1 cellular context compared by ENCODE assay signal in genomic region chr10:101569838-101570763, GRCh38.
TF ChIP-seq lines count a peak whose summit lies in the region.

No MANE protein-coding gene starts in this region.

TF ChIP-seq in HepG2, 621 proteins besides CTCF, POLR2A, EP300 and RAD21 (continued from another document):
- TF ChIP-seq ARID4A (CRISPR knock-in tag; IDR thresholded peaks at IDR 0.05; ENCODE audit: borderline replicate concordance) (0 out of 2 replicates have a peak, but pooled peaks have one; percentile 27), RFXANK (CRISPR knock-in tag; IDR thresholded peaks at IDR 0.05) (no peak), SP4 (CRISPR knock-in tag; IDR thresholded peaks at IDR 0.05) (0 out of 2 replicates have a peak, but pooled peaks have one; percentile 51), ZNF777 (CRISPR knock-in tag; IDR thresholded peaks at IDR 0.05) (peak; percentile 82), DMAP1 (CRISPR knock-in tag; IDR thresholded peaks at IDR 0.05) (0 out of 2 replicates have a peak, but pooled peaks have one; percentile 21), ZSCAN12 (CRISPR knock-in tag; IDR thresholded peaks at IDR 0.05) (no peak), ZNF138 (CRISPR knock-in tag; IDR thresholded peaks at IDR 0.05; ENCODE audit: low read depth) (no peak), BCLAF1 (IDR thresholded peaks at IDR 0.05) (no peak), UBTF (CRISPR knock-in tag; IDR thresholded peaks at IDR 0.05) (no peak), ZFP91 (CRISPR knock-in tag; IDR thresholded peaks at IDR 0.05; ENCODE audit: borderline replicate concordance) (0 out of 2 replicates have a peak, but pooled peaks have one; percentile 40), BHLHE40 (IDR thresholded peaks at IDR 0.05; ENCODE audit: low read length) (no peak), PLSCR1 (CRISPR knock-in tag; IDR thresholded peaks at IDR 0.05; ENCODE audit: borderline replicate concordance) (no peak), ZNF674 (CRISPR knock-in tag; IDR thresholded peaks at IDR 0.05; ENCODE audit: low read depth) (peak; percentile 43; the same call in 1 of the 2 replicates), ZNF296 (CRISPR knock-in tag; conservative IDR thresholded peaks at IDR 0.05) (no peak), ZNF550 (CRISPR knock-in tag; IDR thresholded peaks at IDR 0.05; ENCODE audit: borderline replicate concordance) (no peak), ZNF263 (CRISPR knock-in tag; IDR thresholded peaks at IDR 0.05) (0 out of 2 replicates have a peak, but pooled peaks have one; percentile 48), THAP8 (CRISPR knock-in tag; IDR thresholded peaks at IDR 0.05; ENCODE audit: borderline replicate concordance) (no peak), KDM5A (IDR thresholded peaks at IDR 0.05; ENCODE audit: borderline replicate concordance, low read length) (peak; percentile 52; the same call in 1 of the 2 replicates), ONECUT2 (CRISPR knock-in tag; IDR thresholded peaks at IDR 0.05) (no peak), ZNF280B (CRISPR knock-in tag; IDR thresholded peaks at IDR 0.05; ENCODE audit: borderline replicate concordance) (no peak), EED (CRISPR knock-in tag; IDR thresholded peaks at IDR 0.05) (no peak), ZNF484 (CRISPR knock-in tag; IDR thresholded peaks at IDR 0.05; ENCODE audit: borderline replicate concordance, low read depth) (no peak), NR2F1 (CRISPR knock-in tag; IDR thresholded peaks at IDR 0.05) (no peak), NFIC (IDR thresholded peaks at IDR 0.05; ENCODE audit: low read length) (no peak), KDM6A (CRISPR knock-in tag; IDR thresholded peaks at IDR 0.05; ENCODE audit: low read depth) (no peak), SIX1 (CRISPR knock-in tag; IDR thresholded peaks at IDR 0.05; ENCODE audit: borderline replicate concordance) (no peak), ZNF329 (CRISPR knock-in tag; IDR thresholded peaks at IDR 0.05; ENCODE audit: low read depth) (peak; percentile 45; the same call in 1 of the 2 replicates)
TF ChIP-seq in HepG2: peak in this region for 49.
